1 cellular context compared by ENCODE assay signal in genomic region chr20:34534391-34535165, GRCh38.
TF ChIP-seq lines count a peak whose summit lies in the region.

No MANE protein-coding gene starts in this region.

TF ChIP-seq in HepG2, 621 proteins besides CTCF, POLR2A, EP300 and RAD21 (continued from another document):
- TF ChIP-seq ZNF800 (CRISPR knock-in tag; IDR thresholded peaks at IDR 0.05) (no peak), ZNF280B (CRISPR knock-in tag; IDR thresholded peaks at IDR 0.05; ENCODE audit: borderline replicate concordance) (0 out of 2 replicates have a peak, but pooled peaks have one; percentile 35), ZNF33B (CRISPR knock-in tag; IDR thresholded peaks at IDR 0.05) (no peak), AHDC1 (CRISPR knock-in tag; IDR thresholded peaks at IDR 0.05; ENCODE audit: borderline replicate concordance) (no peak), THAP7 (CRISPR knock-in tag; IDR thresholded peaks at IDR 0.05) (no peak), JARID2 (CRISPR knock-in tag; IDR thresholded peaks at IDR 0.05; ENCODE audit: insufficient replicate concordance) (no peak)
